In genomic region chr2:109264595-109265328, GRCh38 we compare ENCODE assay signal across 12 cellular contexts.
DNase-seq lines count a peak whose midpoint lies in the region; ATAC-seq and TF ChIP-seq lines count a peak whose summit lies in the region.
"Had no signal": no experiment of that assay in that cellular context is flagged by ENCODE, and none has a peak within 500 bp of the region (broad histone marks: within the 10 kb centered on the region; RNA-seq: fewer than 3 reads in every experiment).

No MANE protein-coding gene starts in this region.

- H3K27me3 ChIP-seq in MG63 (no peaks in the 10 kb centered on the region), dorsolateral prefrontal cortex (no peaks in the 10 kb centered on the region), neural progenitor cell (no peaks in the 10 kb centered on the region), body of pancreas (no peaks in the 10 kb centered on the region)

- H3K27ac Mint-ChIP-seq in neural progenitor cell, result peak overlapping the region; percentile 23
- H3K27ac Mint-ChIP-seq: T-helper 2 cell treated with Interferon-gamma antibody and Interleukin-4, amounts not matched to agents 5 μg/mL and 100 μg/mL, for 36 hours had no signal

- peaks cover 49% of the 10 kb centered on the region for H3K4me1 Mint-ChIP-seq in neural progenitor cell

- H3K36me3 Mint-ChIP-seq in neural progenitor cell, result no peaks in the 10 kb centered on the region

- H3K79me2 ChIP-seq in neural progenitor cell (ENCODE audit: low read depth), result no peaks in the 10 kb centered on the region

- 77% methylated on average over 11 to 12 of the region's 12 CpGs for WGBS in body of pancreas, 2 donors

- H3K36me3 ChIP-seq in MG63 (no peaks in the 10 kb centered on the region), neural progenitor cell (no peaks in the 10 kb centered on the region), body of pancreas (replicated peaks in 1 of 2; ENCODE audit: insufficient read depth in 1 of 2, low read depth in 2 of 2) (no peaks in the 10 kb centered on the region)

- H3K9me3 Mint-ChIP-seq in neural progenitor cell, result no peaks in the 10 kb centered on the region
- H3K9me3 Mint-ChIP-seq: T-helper 2 cell treated with Interferon-gamma antibody and Interleukin-4, amounts not matched to agents 5 μg/mL and 100 μg/mL, for 36 hours had no signal

- peak overlapping the region; percentile 15 for H3K4me3 Mint-ChIP-seq in neural progenitor cell
- H3K4me3 Mint-ChIP-seq: T-helper 2 cell treated with Interferon-gamma antibody and Interleukin-4, amounts not matched to agents 5 μg/mL and 100 μg/mL, for 36 hours had no signal

- H3F3A ChIP-seq in neural progenitor cell (ENCODE audit: low read depth), result no peaks in the 10 kb centered on the region

- no peak overlapping the region for H3K9ac ChIP-seq in neural progenitor cell

- ATAC-seq in body of pancreas (no peak), GM18498 (IDR thresholded peaks at IDR 0.05; ENCODE audit: unreplicated experiment) (no peak)

- H3K4me3 ChIP-seq in MG63 (no peak overlapping the region), dorsolateral prefrontal cortex (no peak overlapping the region), neural progenitor cell (no peak overlapping the region), body of pancreas (no peak overlapping the region)
- H3K4me3 ChIP-seq: skin epidermis had no signal

- H3K27me3 Mint-ChIP-seq in neural progenitor cell (ENCODE audit: insufficient read depth, low read depth), result peaks cover 5% of the 10 kb centered on the region

- peaks cover 10% of the 10 kb centered on the region for H3K4me1 ChIP-seq in neural progenitor cell
- H3K4me1 ChIP-seq in body of pancreas, result peaks cover 26% of the 10 kb centered on the region

- H3K9me3 ChIP-seq in MG63 (no peaks in the 10 kb centered on the region), neural progenitor cell (ENCODE audit: low read depth) (no peaks in the 10 kb centered on the region), body of pancreas (no peaks in the 10 kb centered on the region)

- TF ChIP-seq CTCF in dorsolateral prefrontal cortex (IDR thresholded peaks at IDR 0.05 in 54 of 56, conservative IDR thresholded peaks at IDR 0.05 in 2 of 56; ENCODE audit: low read depth in 1 of 56, partially characterized antibody in 56 of 56) (no peak), neural progenitor cell (IDR thresholded peaks at IDR 0.05) (no peak), body of pancreas (IDR thresholded peaks at IDR 0.05) (no peak)

- intact Hi-C loops in dorsolateral prefrontal cortex (cut with DNase I) (no loop called here), body of pancreas (cut with DNase I) (no loop called here)

- peak overlapping the region in 27 of 59 donors; percentile 7 to 75 (median 46) for H3K27ac ChIP-seq in dorsolateral prefrontal cortex
- H3K27ac ChIP-seq in neural progenitor cell, result no peak overlapping the region
- H3K27ac ChIP-seq in body of pancreas, result no peak overlapping the region
- H3K27ac ChIP-seq: skin epidermis had no signal

- H3K4me2 ChIP-seq in neural progenitor cell, result no peak overlapping the region

- no peaks in the 10 kb centered on the region for H4K20me1 ChIP-seq in neural progenitor cell (ENCODE audit: low read depth)

- no peak overlapping the region for H2AFZ ChIP-seq in neural progenitor cell (replicated peaks)

- DNase-seq in AG08395 (ENCODE audit: low spot score), result peak; percentile 66
- DNase-seq in MG63, result peak; percentile 68
- DNase-seq in dorsolateral prefrontal cortex, result peak in 7 of 10 donors; percentile 30 to 81 (median 54)
- no peak for DNase-seq in neural progenitor cell (ENCODE audit: low spot score)
- no peak for DNase-seq in body of pancreas
- no peak for DNase-seq in SHP77 treated with DMSO at 0.1 percent for 48 hours (lab: John Stamatoyannopoulos, UW)
- no peak for DNase-seq in mucosa of gallbladder (ENCODE audit: low spot score)
- DNase-seq: C1 segment of cervical spinal cord, NCI-H146 had no signal

- TF ChIP-seq POLR2A in body of pancreas (IDR thresholded peaks at IDR 0.05), result no peak

Comparison
In these comparisons a context has a peak if more than half of its experiments do, and no peak if none do; other contexts are left out.
1. DNase-seq: peak in AG08395 (single experiment), MG63 (single experiment) and dorsolateral prefrontal cortex (7 of 10); none in neural progenitor cell (single experiment), body of pancreas (0 of 4), SHP77 treated with DMSO at 0.1 percent for 48 hours (single experiment) and mucosa of gallbladder (single experiment).